In genomic region chr20:17875106-17875980, GRCh38 we compare ENCODE assay signal across 9 cellular contexts.
DNase-seq lines count a peak whose midpoint lies in the region; TF ChIP-seq lines count a peak whose summit lies in the region.
"Had no signal": no experiment of that assay in that cellular context is flagged by ENCODE, and none has a peak within 500 bp of the region (broad histone marks: within the 10 kb centered on the region; RNA-seq: fewer than 3 reads in every experiment).

No MANE protein-coding gene starts in this region.

- peak overlapping the region; percentile 31 for H2AFZ ChIP-seq in osteoblast (ENCODE audit: low read length)

- peak overlapping the region; percentile 27 for H3K4me2 ChIP-seq in osteoblast (ENCODE audit: insufficient read depth, low read length)

- H3K27me3 ChIP-seq in osteoblast (ENCODE audit: insufficient read depth, low read length), result no peaks in the 10 kb centered on the region

- H3K9me3 ChIP-seq in osteoblast (ENCODE audit: low read depth, low read length), result no peaks in the 10 kb centered on the region

- H4K20me1 ChIP-seq in osteoblast (ENCODE audit: insufficient read depth, low read length), result no peaks in the 10 kb centered on the region

- H3K4me1 ChIP-seq in osteoblast (ENCODE audit: insufficient read depth, low read length), result peaks cover 26% of the 10 kb centered on the region

- DNase-seq in AG09319 (ENCODE audit: extremely low read depth, low read depth), result peak; percentile 76
- peak; percentile 78 for DNase-seq in RPMI7951 (ENCODE audit: low read depth)
- peak; percentile 96 for DNase-seq in fibroblast of the conjunctiva (ENCODE audit: low read depth)
- DNase-seq in osteoblast (ENCODE audit: insufficient read length, low spot score, missing footprints), result peak; percentile 77
- no peak for DNase-seq in activated CD8-positive, alpha-beta memory T cell treated with anti-CD3 and anti-CD28 coated beads, Interleukin-2, amount 50 U/mL, for 48 hours
- DNase-seq in NCI-H1417 treated with DMSO at 0.1 percent for 48 hours (lab: John Stamatoyannopoulos, UW), result no peak
- DNase-seq in activated CD4-positive, alpha-beta T cell treated with anti-CD3 and anti-CD28 coated beads, Interleukin-2, amount 50 U/mL, for 4 hours, result no peak
- no peak for DNase-seq in mesenteric fat pad (ENCODE audit: low spot score)
- DNase-seq: NCI-H1930 had no signal

- peak overlapping the region; percentile 0 for H3K4me3 ChIP-seq in osteoblast (ENCODE audit: insufficient read depth, low read length)

- H3K27ac ChIP-seq in osteoblast (ENCODE audit: low read depth, low read length), result no peak overlapping the region

- H3K36me3 ChIP-seq in osteoblast (ENCODE audit: insufficient read depth, low read length), result no peaks in the 10 kb centered on the region

- no peaks in the 10 kb centered on the region for H3K79me2 ChIP-seq in osteoblast (ENCODE audit: insufficient read depth, low read length)

- TF ChIP-seq CTCF in AG09319 (IDR thresholded peaks at IDR 0.05; ENCODE audit: low read depth, low read length), result no peak
- no peak for TF ChIP-seq CTCF in osteoblast (IDR thresholded peaks at IDR 0.05; ENCODE audit: extremely low read depth, low read depth, low read length)

Comparison
In these comparisons a context has a peak if more than half of its experiments do, and no peak if none do; other contexts are left out.
1. DNase-seq: peak in AG09319 (single experiment), RPMI7951 (single experiment), fibroblast of the conjunctiva (single experiment) and osteoblast (single experiment); none in activated CD8-positive, alpha-beta memory T cell treated with anti-CD3 and anti-CD28 coated beads, Interleukin-2, amount 50 U/mL, for 48 hours (single experiment), NCI-H1417 treated with DMSO at 0.1 percent for 48 hours (single experiment), activated CD4-positive, alpha-beta T cell treated with anti-CD3 and anti-CD28 coated beads, Interleukin-2, amount 50 U/mL, for 4 hours (0 of 2) and mesenteric fat pad (single experiment).